Comparison of ENCODE assay signal across 1 cellular context in genomic region chr3:195691596-195692360, GRCh38. TPM values are rescaled to one million over a fixed set of nuclear protein-coding genes. Genes with fewer than 3 reads are reported as not detected.
"Had no signal": no experiment of that assay in that cellular context is flagged by ENCODE, and none has a peak within 500 bp of the region (broad histone marks: within the 10 kb centered on the region; RNA-seq: fewer than 3 reads in every experiment).

No MANE protein-coding gene starts in this region.

RNA-seq across cellular contexts. Expression of gene MUC20, which starts 29.0 kb away (rescaled TPM):
- total RNA-seq: SK-MEL-5 had no signal
